In genomic region chr5:142862585-142862984, GRCh38 we compare ENCODE assay signal across 21 cellular contexts.
A peak's percentile ranks its signal among the peaks of the same experiment; 100 is the strongest.
DNase-seq lines count a peak whose midpoint lies in the region; ATAC-seq and TF ChIP-seq lines count a peak whose summit lies in the region.
"Had no signal": no experiment of that assay in that cellular context is flagged by ENCODE, and none has a peak within 500 bp of the region (broad histone marks: within the 10 kb centered on the region; RNA-seq: fewer than 3 reads in every experiment).

No MANE protein-coding gene starts in this region.

- no peaks in the 10 kb centered on the region for H3K36me3 ChIP-seq in A673 (ENCODE audit: insufficient read depth, low read length, poor library complexity, severe bottlenecking)
- H3K36me3 ChIP-seq: BLaER1, prostate gland had no signal

- no peaks in the 10 kb centered on the region for H3K27me3 ChIP-seq in A673 (replicated peaks; ENCODE audit: insufficient read depth, low read depth, low read length, poor library complexity)
- H3K27me3 ChIP-seq: BLaER1 had no signal

- ATAC-seq in SK-N-SH treated with all-trans-retinoic acid at 6 μM for 48 hours = peak; percentile 75
- peak; percentile 84 for ATAC-seq in omental fat pad (ENCODE audit: low FRiP score)
- no peak for ATAC-seq in HG03095 (IDR thresholded peaks at IDR 0.05; ENCODE audit: unreplicated experiment)
- ATAC-seq: A549; activated naive CD8-positive, alpha-beta T cell treated with anti-CD3 and anti-CD28 coated beads, Interleukin-2, amount 50 U/mL, for 24 hours had no signal

- H3K9me3 ChIP-seq in A673 (ENCODE audit: low read depth, low read length, poor library complexity, severe bottlenecking) = no peaks in the 10 kb centered on the region
- H3K9me3 ChIP-seq: A549, BLaER1, Caco-2, prostate gland had no signal

- no peak overlapping the region for H3K4me3 ChIP-seq in A673 (ENCODE audit: low read depth, low read length, poor library complexity, severe bottlenecking)
- no peak overlapping the region for H3K4me3 ChIP-seq in fibroblast of pulmonary artery (replicated peaks; ENCODE audit: low read depth, low read length)
- H3K4me3 ChIP-seq: A549, BLaER1, prostate gland had no signal

- BruUV-seq in A673 (replicated peaks; lab: Mats Ljungman, UMichigan) = no TSS peak

- peak; percentile 46 for DNase-seq in A673 (ENCODE audit: low spot score)
- peak; percentile 39 for DNase-seq in fibroblast of pulmonary artery (ENCODE audit: low read depth)
- no peak for DNase-seq in omental fat pad (ENCODE audit: low spot score)
- DNase-seq in NCI-H187 treated with DMSO at 0.1 percent for 48 hours (lab: John Stamatoyannopoulos, UW) = no peak
- no peak for DNase-seq in T1000 (lab: John Stamatoyannopoulos, UW)
- DNase-seq in NK-92 treated with Interleukin-12 subunit alpha and Interleukin-12 subunit beta, amount 100 ng/mL, for 24 hours (lab: John Stamatoyannopoulos, UW) = no peak
- DNase-seq: activated CD4-positive, alpha-beta T cell treated with anti-CD3 and anti-CD28 coated beads, Interleukin-2, amount 50 U/mL, for 1 hour; activated naive CD8-positive, alpha-beta T cell treated with anti-CD3 and anti-CD28 coated beads, Interleukin-2, amount 50 U/mL, for 24 hours; Caco-2; cortex of kidney; KBM-7; kidney glomerular epithelial cell; NCI-H2227 treated with DMSO at 0.1 percent for 48 hours; NCI-H774; SIG-M5; stimulated activated CD4-positive, alpha-beta T cell treated with anti-CD3 and anti-CD28 coated beads, Interleukin-4, amount 100 ng/mL, for 24 hours had no signal

- no peak overlapping the region for H3K27ac ChIP-seq in A673 (ENCODE audit: low read depth, low read length, poor library complexity, severe bottlenecking)
- H3K27ac ChIP-seq: A549, BLaER1, prostate gland had no signal

- TF ChIP-seq CTCF in A673 (conservative IDR thresholded peaks at IDR 0.05; ENCODE audit: low read depth, low read length) = no peak
- TF ChIP-seq CTCF in fibroblast of pulmonary artery (IDR thresholded peaks at IDR 0.05; ENCODE audit: low read length, missing control alignments) = no peak
- TF ChIP-seq CTCF in omental fat pad (IDR thresholded peaks at IDR 0.05) = no peak

- CTCF ChIA-PET in A673 (lab: Charles Lee) = no interaction called here

- peaks cover 8% of the 10 kb centered on the region for H3K4me1 ChIP-seq in A673 (ENCODE audit: insufficient read depth, low read length, poor library complexity, severe bottlenecking)
- H3K4me1 ChIP-seq: prostate gland had no signal

- intact Hi-C loops in A673 (cut with micrococcal nuclease; ENCODE audit: unreplicated experiment) = no loop called here

- POLR2A ChIA-PET in A673 (lab: Charles Lee; ENCODE audit: low non-redundant PET) = no interaction called here

TF ChIP-seq in SK-N-SH treated with all-trans-retinoic acid at 6 μM for 48 hours, 23 proteins besides CTCF, POLR2A, EP300 and RAD21:
- TF ChIP-seq TCF4 (CRISPR knock-in tag; IDR thresholded peaks at IDR 0.05; ENCODE audit: borderline replicate concordance) = peak; percentile 55; the same call in 1 of the 2 replicates
- peak; percentile 47; the same call in 1 of the 2 replicates for TF ChIP-seq ZNF8 (CRISPR knock-in tag; IDR thresholded peaks at IDR 0.05)
- TF ChIP-seq TSHZ2 (CRISPR knock-in tag; IDR thresholded peaks at IDR 0.05) = 0 out of 2 replicates have a peak, but pooled peaks have one; percentile 55
- TF ChIP-seq CSDC2 (CRISPR knock-in tag; IDR thresholded peaks at IDR 0.05) = peak; percentile 69; the same call in 1 of the 2 replicates
- peak; percentile 94 for TF ChIP-seq CREB5 (CRISPR knock-in tag; IDR thresholded peaks at IDR 0.05; ENCODE audit: low read depth)
- peak; percentile 98 for TF ChIP-seq ISL1 (CRISPR knock-in tag; IDR thresholded peaks at IDR 0.05)
- TF ChIP-seq ZC3H10 (CRISPR knock-in tag; IDR thresholded peaks at IDR 0.05) = peak; percentile 78
- TF ChIP-seq CSRNP3 (CRISPR knock-in tag; IDR thresholded peaks at IDR 0.05) = 0 out of 2 replicates have a peak, but pooled peaks have one; percentile 35
- no peak for TF ChIP-seq BACH2 (CRISPR knock-in tag; IDR thresholded peaks at IDR 0.05; ENCODE audit: borderline replicate concordance)
- no peak for TF ChIP-seq OSR1 (CRISPR knock-in tag; IDR thresholded peaks at IDR 0.05)
- peak; percentile 76; the same call in 1 of the 2 replicates for TF ChIP-seq PATZ1 (CRISPR knock-in tag; IDR thresholded peaks at IDR 0.05; ENCODE audit: borderline replicate concordance)
- TF ChIP-seq POU6F1 (CRISPR knock-in tag; IDR thresholded peaks at IDR 0.05; ENCODE audit: borderline replicate concordance, low read depth) = no peak
- TF ChIP-seq ZNF565 (CRISPR knock-in tag; conservative IDR thresholded peaks at IDR 0.05; ENCODE audit: low read depth) = no peak
- TF ChIP-seq TOX (CRISPR knock-in tag; IDR thresholded peaks at IDR 0.05; ENCODE audit: borderline replicate concordance) = peak; percentile 90; the same call in 1 of the 2 replicates

Comparison
In these comparisons a context has a peak if more than half of its experiments do, and no peak if none do; other contexts are left out.
1. DNase-seq: peak in A673 (single experiment) and fibroblast of pulmonary artery (single experiment); none in omental fat pad (single experiment), NCI-H187 treated with DMSO at 0.1 percent for 48 hours (single experiment), T1000 (single experiment) and NK-92 treated with Interleukin-12 subunit alpha and Interleukin-12 subunit beta, amount 100 ng/mL, for 24 hours (single experiment).